Comparison of ENCODE assay signal across 24 cellular contexts in the genomic region with DNA sequence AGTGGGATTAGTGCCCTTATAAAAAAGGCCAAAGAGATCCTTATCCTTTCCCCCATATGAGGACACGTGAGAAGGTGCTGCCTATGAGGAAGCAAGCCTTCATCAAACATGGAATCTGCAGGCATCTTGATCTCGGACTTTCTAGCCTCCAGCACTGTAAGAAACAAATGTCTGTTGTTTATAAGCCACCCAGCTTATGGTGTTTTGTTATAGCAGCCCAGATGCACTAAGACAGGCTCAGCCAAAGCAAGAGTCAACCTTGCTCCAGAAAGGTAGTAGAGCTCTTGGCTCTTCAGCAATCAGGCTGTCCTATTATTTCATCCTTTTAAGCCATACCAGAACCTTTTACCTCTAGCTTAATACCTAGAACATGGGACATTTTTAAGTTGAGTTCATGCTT.
"Had no signal": no experiment of that assay in that cellular context is flagged by ENCODE, and none has a peak within 500 bp of the region (broad histone marks: within the 10 kb centered on the region; RNA-seq: fewer than 3 reads in every experiment).

No MANE protein-coding gene starts in this region.

- DNase-seq: dermis blood vessel endothelial cell; dorsolateral prefrontal cortex; effector CD4-positive, alpha-beta T cell; effector memory CD4-positive, alpha-beta T cell; foreskin keratinocyte; glutamatergic neuron; head of caudate nucleus; heart right ventricle; hippocampal formation; left cardiac atrium; left lung; left ventricle myocardium superior; lower lobe of right lung; mesenchymal stem cell; midbrain; naive thymus-derived CD4-positive, alpha-beta T cell had no signal

- H3K27me3 ChIP-seq: dorsolateral prefrontal cortex, esophagus muscularis mucosa, foreskin keratinocyte, gastroesophageal sphincter, heart right ventricle, left lung had no signal

- FAIRE-seq: colon, endothelial cell of umbilical vein, frontal cortex, islet of Langerhans, keratinocyte had no signal

- ATAC-seq: foreskin keratinocyte; gastroesophageal sphincter; heart right ventricle; left cardiac atrium; left lung; left ventricle myocardium superior; lower lobe of right lung; naive thymus-derived CD4-positive, alpha-beta T cell had no signal

- H3K9me3 ChIP-seq: esophagus muscularis mucosa, gastroesophageal sphincter, left lung, lower lobe of right lung had no signal

- H3K27ac ChIP-seq: coronary artery, dorsolateral prefrontal cortex, esophagus muscularis mucosa, foreskin keratinocyte, gastroesophageal sphincter, heart right ventricle, left lung, lower lobe of right lung had no signal

- H3K4me1 ChIP-seq: esophagus muscularis mucosa, foreskin keratinocyte, gastroesophageal sphincter, heart right ventricle, left lung, lower lobe of right lung had no signal

- H3K4me3 ChIP-seq: coronary artery, dorsolateral prefrontal cortex, esophagus muscularis mucosa, gastroesophageal sphincter, heart right ventricle, left lung, lower lobe of right lung had no signal

- H3K36me3 ChIP-seq: esophagus muscularis mucosa, gastroesophageal sphincter, heart right ventricle, left lung, lower lobe of right lung had no signal

- H3K4me3 Mint-ChIP-seq: naive thymus-derived CD4-positive, alpha-beta T cell had no signal
